ENCODE assay signal across 1 cellular context in genomic region chr3:15377961-15378791, GRCh38.
TF ChIP-seq lines count a peak whose summit lies in the region.

No MANE protein-coding gene starts in this region.

TF ChIP-seq in HepG2, 621 proteins besides CTCF, POLR2A, EP300 and RAD21 (continued from another document and continues in another):
- TF ChIP-seq SNAPC2 (CRISPR knock-in tag; IDR thresholded peaks at IDR 0.05) (peak; percentile 79), ATF6 (CRISPR knock-in tag; conservative IDR thresholded peaks at IDR 0.05) (0 out of 2 replicates have a peak, but pooled peaks have one; percentile 67), CEBPG (CRISPR knock-in tag; IDR thresholded peaks at IDR 0.05) (peak; percentile 31), ZNF350 (CRISPR knock-in tag; IDR thresholded peaks at IDR 0.05; ENCODE audit: borderline replicate concordance, low read depth) (peak; percentile 23; the same call in 1 of the 2 replicates), ATF4 (CRISPR knock-in tag; IDR thresholded peaks at IDR 0.05) (no peak), ZBTB40 (IDR thresholded peaks at IDR 0.05) (peak; percentile 59), ZBTB40 (CRISPR knock-in tag; IDR thresholded peaks at IDR 0.05) (no peak), YY1 (IDR thresholded peaks at IDR 0.05; ENCODE audit: insufficient read depth, insufficient replicate concordance, low read depth, low read length) (peak; percentile 97), REPIN1 (CRISPR knock-in tag; IDR thresholded peaks at IDR 0.05; ENCODE audit: borderline replicate concordance, low read depth) (peak; percentile 78; the same call in 1 of the 2 replicates), U2AF2 (IDR thresholded peaks at IDR 0.05; ENCODE audit: low read depth, low read length) (0 out of 2 replicates have a peak, but pooled peaks have one; percentile 81), ZNF512B (CRISPR knock-in tag; IDR thresholded peaks at IDR 0.05; ENCODE audit: borderline replicate concordance) (no peak), KIAA2018 (CRISPR knock-in tag; IDR thresholded peaks at IDR 0.05; ENCODE audit: borderline replicate concordance) (no peak), ZNF501 (CRISPR knock-in tag; IDR thresholded peaks at IDR 0.05) (peak; percentile 51; the same call in 1 of the 2 replicates), ATF1 (CRISPR knock-in tag; IDR thresholded peaks at IDR 0.05) (peak; percentile 94), NFAT5 (CRISPR knock-in tag; IDR thresholded peaks at IDR 0.05) (no peak), CHD4 (IDR thresholded peaks at IDR 0.05; ENCODE audit: borderline replicate concordance, low read length) (no peak), ZNF660 (CRISPR knock-in tag; IDR thresholded peaks at IDR 0.05; ENCODE audit: borderline replicate concordance, low read depth) (no peak), SIN3A (IDR thresholded peaks at IDR 0.05; ENCODE audit: borderline replicate concordance, low read depth, low read length) (peak; percentile 93), CENPX (CRISPR knock-in tag; IDR thresholded peaks at IDR 0.05) (no peak)
